ENCODE assay signal across 8 cellular contexts in the genomic region with DNA sequence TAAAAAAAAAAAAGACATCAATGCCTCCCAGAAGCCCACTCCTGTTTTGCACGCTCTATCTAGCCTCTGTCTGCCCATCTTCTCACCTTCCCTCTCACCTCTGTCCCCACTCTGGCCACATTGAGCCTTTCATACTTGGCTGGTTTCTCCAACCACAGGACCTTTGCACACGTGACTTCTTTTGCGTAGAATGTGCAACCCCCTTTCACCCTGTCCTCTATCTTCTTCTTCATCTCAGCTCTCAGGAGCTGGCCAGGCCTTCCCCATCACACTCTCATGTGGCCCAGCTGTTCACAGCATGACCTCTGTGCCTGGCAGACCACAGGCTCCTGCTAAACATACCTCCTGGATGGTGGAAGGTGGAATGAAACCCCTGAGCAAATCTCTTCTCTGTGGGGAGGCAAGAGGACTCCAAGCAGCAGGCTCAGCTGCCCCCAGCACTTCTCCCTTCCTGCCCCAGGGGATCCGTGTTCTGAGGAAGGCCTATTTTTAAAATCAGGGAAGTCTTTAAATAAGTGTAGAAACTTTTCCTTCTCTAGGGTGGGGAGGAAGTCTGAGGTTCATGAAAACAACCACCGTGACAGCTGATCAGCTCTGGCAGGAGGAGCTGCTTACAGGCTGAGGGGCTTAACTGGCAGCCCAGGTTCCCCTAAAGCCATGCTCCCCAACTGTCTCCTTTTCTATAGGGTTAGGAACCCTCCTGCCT. TPM values are rescaled to one million over a fixed set of nuclear protein-coding genes. Genes with fewer than 3 reads are reported as not detected.
A peak's percentile ranks its signal among the peaks of the same experiment; 100 is the strongest.
DNase-seq lines count a peak whose midpoint lies in the region; ATAC-seq and TF ChIP-seq lines count a peak whose summit lies in the region.

No MANE protein-coding gene starts in this region.

- H2AFZ ChIP-seq in KMS-11 (ENCODE audit: low read depth), result peak overlapping the region; percentile 34

- WGBS in gastroesophageal sphincter (ENCODE audit: low coverage in 1 of 2), 2 donors, result 64 to 100% methylated on average over 1 to 4 of the region's 5 CpGs
- WGBS in prostate gland, result 88% methylated on average over 5 of the region's 5 CpGs

- TF ChIP-seq CTCF in GM13977 (IDR thresholded peaks at IDR 0.05; ENCODE audit: extremely low read depth, insufficient read depth, missing control alignments) (no peak), KMS-11 (conservative IDR thresholded peaks at IDR 0.05; ENCODE audit: low read depth, low read length) (no peak), gastroesophageal sphincter (IDR thresholded peaks at IDR 0.05) (no peak), prostate gland (IDR thresholded peaks at IDR 0.05) (no peak)

- no peaks in the 10 kb centered on the region for H3K79me2 ChIP-seq in KMS-11 (ENCODE audit: insufficient read depth, low read depth)

- H3K4me1 ChIP-seq in KMS-11 (ENCODE audit: low read depth, poor library complexity, severe bottlenecking) (peaks cover 57% of the 10 kb centered on the region), gastroesophageal sphincter (no peaks in the 10 kb centered on the region), prostate gland (replicated peaks) (no peaks in the 10 kb centered on the region)

- in situ Hi-C loops in GM13977 (cut with MboI; ENCODE audit: low pct_unique_long_range_greater_than_20kb, low sequenced_read_pairs, unreplicated experiment), result no loop called here

- intact Hi-C loops in prostate gland (cut with DNase I), result no loop called here

- no peak for TF ChIP-seq EP300 in gastroesophageal sphincter (IDR thresholded peaks at IDR 0.05)

- no peak overlapping the region for H3K9ac ChIP-seq in KMS-11

- H3K36me3 ChIP-seq in KMS-11 (ENCODE audit: insufficient read depth) (no peaks in the 10 kb centered on the region), gastroesophageal sphincter (peaks cover 0 to 14% of the 10 kb centered on the region in 2 donors), prostate gland (no peaks in the 10 kb centered on the region)

- DNase-seq in GM13977 (ENCODE audit: low spot score) (peak; percentile 76), prostate gland (ENCODE audit: low spot score) (no peak), 8988T (no peak), AG20443 (ENCODE audit: low spot score) (no peak)

- H3K9me3 ChIP-seq in gastroesophageal sphincter (peaks cover 0 to 9% (median 0%) of the 10 kb centered on the region in 3 donors), prostate gland (no peaks in the 10 kb centered on the region)

- peak overlapping the region; percentile 63; the same call in 1 of the 2 replicates for H3K4me2 ChIP-seq in KMS-11

- H4K20me1 ChIP-seq in KMS-11 (ENCODE audit: insufficient read depth), result no peaks in the 10 kb centered on the region

- no peaks in the 10 kb centered on the region for H3K27me3 ChIP-seq in KMS-11 (ENCODE audit: insufficient read depth, low read depth)
- H3K27me3 ChIP-seq in gastroesophageal sphincter, result no peaks in the 10 kb centered on the region
- no peaks in the 10 kb centered on the region for H3K27me3 ChIP-seq in prostate gland (replicated peaks; ENCODE audit: insufficient read depth)

- TF ChIP-seq POLR2A in gastroesophageal sphincter (IDR thresholded peaks at IDR 0.05) (no peak), prostate gland (IDR thresholded peaks at IDR 0.05) (no peak)

- ATAC-seq in GM21529 (IDR thresholded peaks at IDR 0.05; ENCODE audit: unreplicated experiment) (peak; percentile 81), gastroesophageal sphincter (peak; percentile 13), HG03045 (IDR thresholded peaks at IDR 0.05; ENCODE audit: unreplicated experiment) (no peak)

- H3K4me3 ChIP-seq in KMS-11 (IDR thresholded peaks at IDR 0.05; ENCODE audit: insufficient read depth, low read depth, low read length), result no peak overlapping the region
- no peak overlapping the region for H3K4me3 ChIP-seq in gastroesophageal sphincter
- no peak overlapping the region for H3K4me3 ChIP-seq in prostate gland

- H3K27ac ChIP-seq in KMS-11 (peak overlapping the region; percentile 38; the same call in 1 of the 2 replicates), gastroesophageal sphincter (peak overlapping the region in 2 of 4 donors; percentile 24 to 31), prostate gland (no peak overlapping the region)

RNA-seq across cellular contexts. Expression of a gene that starts 11.6 kb away (rescaled TPM):
- total RNA-seq in gastroesophageal sphincter (10 to 100 TPM in 1 of 4 donors, 1 to 10 TPM in 3; 1.4 to 12.0 (median 8.1) TPM), prostate gland (10 to 100 TPM in 1 of 2 donors, 1 to 10 TPM in 1; 5.4 to 11.2 TPM)
